Comparison of ENCODE assay signal across 16 cellular contexts in the genomic region with DNA sequence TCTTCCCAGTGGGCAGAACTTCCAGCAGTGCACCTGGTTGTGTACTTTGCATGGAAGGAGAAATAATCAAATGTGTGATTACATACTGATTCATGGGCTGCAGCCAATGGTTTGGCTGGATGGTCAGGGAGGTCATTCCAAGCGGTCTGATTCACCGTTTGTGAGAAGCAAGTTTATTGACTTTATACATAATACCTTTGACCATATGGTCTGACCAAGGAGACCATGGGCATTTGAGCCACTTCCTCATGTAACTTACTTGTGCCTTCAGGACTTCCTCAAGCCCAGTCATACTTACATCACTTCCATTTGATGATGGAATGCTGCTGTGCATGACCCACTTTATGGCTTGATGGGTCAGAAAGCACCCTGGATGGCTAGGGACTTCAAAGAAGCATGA. TPM values are rescaled to one million over a fixed set of nuclear protein-coding genes. Genes with fewer than 3 reads are reported as not detected.
DNase-seq lines count a peak whose midpoint lies in the region; ATAC-seq and TF ChIP-seq lines count a peak whose summit lies in the region.
"Had no signal": no experiment of that assay in that cellular context is flagged by ENCODE, and none has a peak within 500 bp of the region (broad histone marks: within the 10 kb centered on the region; RNA-seq: fewer than 3 reads in every experiment).

No MANE protein-coding gene starts in this region.

- no peak for ATAC-seq in HG03342 (IDR thresholded peaks at IDR 0.05; ENCODE audit: unreplicated experiment)

- H3K4me3 ChIP-seq in AG04449 (ENCODE audit: low read depth, low read length): no peak overlapping the region
- H3K4me3 ChIP-seq: ovary, vagina had no signal

- TF ChIP-seq CTCF in AG04449 (IDR thresholded peaks at IDR 0.05; ENCODE audit: insufficient read depth, low read length, missing control alignments): no peak

- CTCF ChIA-PET in AG04449 (lab: Yijun Ruan, JAX): no interaction called here

- POLR2A ChIA-PET in AG04449 (lab: Yijun Ruan, JAX): no interaction called here

- peak; percentile 63 for DNase-seq in AG04449 (ENCODE audit: low read depth, low spot score)
- DNase-seq in HK-2 (ENCODE audit: unreplicated experiment): peak; percentile 49
- DNase-seq in amniotic epithelial cell (ENCODE audit: low read depth): peak; percentile 62
- DNase-seq in glomerular endothelial cell (ENCODE audit: extremely low read depth, low read depth, low spot score): peak; percentile 69
- DNase-seq in activated CD4-positive, alpha-beta T cell treated with anti-CD3 and anti-CD28 coated beads for 4 hours: no peak
- DNase-seq in activated naive CD4-positive, alpha-beta T cell (lab: John Stamatoyannopoulos, UW): no peak
- DNase-seq in SKM-1 (lab: John Stamatoyannopoulos, UW; ENCODE audit: unreplicated experiment): no peak
- DNase-seq: BE2C; GDM1; hypothalamus; Kasumi-1; NCI-H2171 treated with DMSO at 0.1 percent for 48 hours; ovary; stimulated activated CD8-positive, alpha-beta memory T cell treated with anti-CD3 and anti-CD28 coated beads, Interleukin-4, amount 100 ng/mL, for 48 hours had no signal

RNA-seq across cellular contexts. Expression of gene DAP, which starts 41.1 kb away (rescaled TPM):
- total RNA-seq in glomerular endothelial cell: 106 and 118 TPM in 2 replicates

Comparison
In these comparisons a context has a peak if more than half of its experiments do, and no peak if none do; other contexts are left out.
1. DNase-seq: peak in AG04449 (single experiment), HK-2 (single experiment), amniotic epithelial cell (single experiment) and glomerular endothelial cell (single experiment); none in activated CD4-positive, alpha-beta T cell treated with anti-CD3 and anti-CD28 coated beads for 4 hours (0 of 2), activated naive CD4-positive, alpha-beta T cell (0 of 4) and SKM-1 (single experiment).